ENCODE assay signal across 1 cellular context in the genomic region with DNA sequence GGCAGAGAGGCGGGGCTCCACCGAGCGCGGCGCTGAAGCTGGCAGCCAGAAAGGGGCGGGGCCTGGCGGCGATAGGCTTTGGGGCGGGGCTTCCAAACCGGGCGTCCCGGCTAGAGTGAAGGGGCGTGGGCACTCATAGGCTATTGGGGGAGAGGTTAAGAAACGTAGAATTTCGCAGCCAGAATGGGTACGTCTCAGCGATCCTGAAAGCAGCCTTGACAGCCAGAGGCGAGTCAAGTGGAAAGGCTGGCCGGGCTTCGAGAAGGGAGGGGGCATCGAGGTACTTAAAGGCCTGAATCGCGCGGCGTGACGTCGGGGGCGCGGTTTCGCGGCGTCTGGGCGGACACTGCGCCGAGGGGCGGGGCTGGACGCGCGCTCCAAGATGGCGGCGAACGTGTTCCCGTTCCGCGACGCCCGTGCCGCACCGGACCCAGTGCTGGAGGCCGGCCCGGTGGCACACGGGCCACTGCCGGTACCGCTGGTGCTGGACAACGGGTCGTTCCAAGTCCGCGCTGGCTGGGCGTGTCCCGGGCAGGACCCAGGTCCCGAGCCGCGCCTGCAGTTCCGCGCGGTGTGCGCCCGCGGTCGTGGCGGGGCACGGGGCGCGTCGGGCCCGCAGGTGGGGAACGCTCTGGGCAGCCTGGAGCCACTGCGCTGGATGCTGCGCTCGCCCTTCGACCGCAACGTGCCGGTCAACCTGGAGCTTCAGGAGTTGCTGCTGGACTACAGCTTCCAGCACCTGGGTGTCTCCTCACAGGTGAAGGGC.
TF ChIP-seq lines count a peak whose summit lies in the region.

A gene (plus strand): TSS at position 364 of the 766 bp plus-strand sequence. CDS start 19 bp downstream, at position 383.

TF ChIP-seq in K562, 482 proteins besides CTCF, POLR2A, EP300 and RAD21 (continued from another document and continues in another):
- TF ChIP-seq, protein P1, sequence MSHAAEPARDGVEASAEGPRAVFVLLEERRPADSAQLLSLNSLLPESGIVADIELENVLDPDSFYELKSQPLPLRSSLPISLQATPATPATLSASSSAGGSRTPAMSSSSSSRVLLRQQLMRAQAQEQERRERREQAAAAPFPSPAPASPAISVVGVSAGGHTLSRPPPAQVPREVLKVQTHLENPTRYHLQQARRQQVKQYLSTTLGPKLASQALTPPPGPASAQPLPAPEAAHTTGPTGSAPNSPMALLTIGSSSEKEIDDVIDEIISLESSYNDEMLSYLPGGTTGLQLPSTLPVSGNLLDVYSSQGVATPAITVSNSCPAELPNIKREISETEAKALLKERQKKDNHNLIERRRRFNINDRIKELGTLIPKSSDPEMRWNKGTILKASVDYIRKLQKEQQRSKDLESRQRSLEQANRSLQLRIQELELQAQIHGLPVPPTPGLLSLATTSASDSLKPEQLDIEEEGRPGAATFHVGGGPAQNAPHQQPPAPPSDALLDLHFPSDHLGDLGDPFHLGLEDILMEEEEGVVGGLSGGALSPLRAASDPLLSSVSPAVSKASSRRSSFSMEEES (CRISPR knock-in tag; IDR thresholded peaks at IDR 0.05): no peak
- TF ChIP-seq ZNF121 (CRISPR knock-in tag; conservative IDR thresholded peaks at IDR 0.05) (no peak), ZFX (CRISPR knock-in tag; IDR thresholded peaks at IDR 0.05) (peak; percentile 73), KLF6 (CRISPR knock-in tag; IDR thresholded peaks at IDR 0.05; ENCODE audit: borderline replicate concordance) (no peak), ZFP1 (CRISPR knock-in tag; IDR thresholded peaks at IDR 0.05) (no peak), COPS2 (conservative IDR thresholded peaks at IDR 0.05) (no peak), MAFK (IDR thresholded peaks at IDR 0.05; ENCODE audit: low read length) (no peak), TBL1XR1 (IDR thresholded peaks at IDR 0.05; ENCODE audit: low read length in 2 of 2) (no peak), SETDB1 (IDR thresholded peaks at IDR 0.05; ENCODE audit: low read length) (no peak), ZBED1 (IDR thresholded peaks at IDR 0.05) (no peak), RB1 (IDR thresholded peaks at IDR 0.05; ENCODE audit: low read depth) (peak; percentile 75), ZNF354B (CRISPR knock-in tag; IDR thresholded peaks at IDR 0.05) (no peak), ZNF79 (CRISPR knock-in tag; IDR thresholded peaks at IDR 0.05; ENCODE audit: low read depth) (no peak), BDP1 (IDR thresholded peaks at IDR 0.05; ENCODE audit: insufficient read depth, insufficient read length) (no peak), MYNN (IDR thresholded peaks at IDR 0.05) (no peak), MYNN (CRISPR knock-in tag; IDR thresholded peaks at IDR 0.05) (no peak), FUS (optimal IDR thresholded peaks at IDR 0.05; ENCODE audit: low read depth, low read length) (no peak), PTBP1 (IDR thresholded peaks at IDR 0.05; ENCODE audit: low read depth, low read length) (no peak), NRF1 (conservative IDR thresholded peaks at IDR 0.05 in 1 of 2, IDR thresholded peaks at IDR 0.05 in 1 of 2) (peak; percentile 74 to 76), SRSF9 (IDR thresholded peaks at IDR 0.05; ENCODE audit: borderline replicate concordance, low read depth, low read length) (no peak), ILF3 (IDR thresholded peaks at IDR 0.05; ENCODE audit: borderline replicate concordance) (no peak), MYBL2 (IDR thresholded peaks at IDR 0.05; ENCODE audit: low read depth) (no peak), MYBL2 (CRISPR knock-in tag; IDR thresholded peaks at IDR 0.05; ENCODE audit: borderline replicate concordance) (no peak), SMARCA4 (IDR thresholded peaks at IDR 0.05) (no peak), ZNF780A (CRISPR knock-in tag; IDR thresholded peaks at IDR 0.05) (no peak), SLC30A9 (CRISPR knock-in tag; IDR thresholded peaks at IDR 0.05) (no peak), TARDBP (IDR thresholded peaks at IDR 0.05) (no peak; the same call in 1 of the 2 replicates), TAL1 (IDR thresholded peaks at IDR 0.05) (no peak)
- TF ChIP-seq, protein P2, sequence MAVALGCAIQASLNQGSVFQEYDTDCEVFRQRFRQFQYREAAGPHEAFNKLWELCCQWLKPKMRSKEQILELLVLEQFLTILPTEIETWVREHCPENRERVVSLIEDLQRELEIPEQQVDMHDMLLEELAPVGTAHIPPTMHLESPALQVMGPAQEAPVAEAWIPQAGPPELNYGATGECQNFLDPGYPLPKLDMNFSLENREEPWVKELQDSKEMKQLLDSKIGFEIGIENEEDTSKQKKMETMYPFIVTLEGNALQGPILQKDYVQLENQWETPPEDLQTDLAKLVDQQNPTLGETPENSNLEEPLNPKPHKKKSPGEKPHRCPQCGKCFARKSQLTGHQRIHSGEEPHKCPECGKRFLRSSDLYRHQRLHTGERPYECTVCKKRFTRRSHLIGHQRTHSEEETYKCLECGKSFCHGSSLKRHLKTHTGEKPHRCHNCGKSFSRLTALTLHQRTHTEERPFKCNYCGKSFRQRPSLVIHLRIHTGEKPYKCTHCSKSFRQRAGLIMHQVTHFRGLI (CRISPR knock-in tag; IDR thresholded peaks at IDR 0.05): no peak
- TF ChIP-seq, protein P3, sequence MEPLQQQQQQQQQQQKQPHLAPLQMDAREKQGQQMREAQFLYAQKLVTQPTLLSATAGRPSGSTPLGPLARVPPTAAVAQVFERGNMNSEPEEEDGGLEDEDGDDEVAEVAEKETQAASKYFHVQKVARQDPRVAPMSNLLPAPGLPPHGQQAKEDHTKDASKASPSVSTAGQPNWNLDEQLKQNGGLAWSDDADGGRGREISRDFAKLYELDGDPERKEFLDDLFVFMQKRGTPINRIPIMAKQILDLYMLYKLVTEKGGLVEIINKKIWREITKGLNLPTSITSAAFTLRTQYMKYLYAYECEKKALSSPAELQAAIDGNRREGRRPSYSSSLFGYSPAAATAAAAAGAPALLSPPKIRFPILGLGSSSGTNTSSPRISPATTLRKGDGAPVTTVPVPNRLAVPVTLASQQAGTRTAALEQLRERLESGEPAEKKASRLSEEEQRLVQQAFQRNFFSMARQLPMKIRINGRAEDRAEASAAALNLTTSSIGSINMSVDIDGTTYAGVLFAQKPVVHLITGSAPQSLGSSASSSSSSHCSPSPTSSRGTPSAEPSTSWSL (CRISPR knock-in tag; IDR thresholded peaks at IDR 0.05; ENCODE audit: borderline replicate concordance): no peak
- TF ChIP-seq, protein P4, sequence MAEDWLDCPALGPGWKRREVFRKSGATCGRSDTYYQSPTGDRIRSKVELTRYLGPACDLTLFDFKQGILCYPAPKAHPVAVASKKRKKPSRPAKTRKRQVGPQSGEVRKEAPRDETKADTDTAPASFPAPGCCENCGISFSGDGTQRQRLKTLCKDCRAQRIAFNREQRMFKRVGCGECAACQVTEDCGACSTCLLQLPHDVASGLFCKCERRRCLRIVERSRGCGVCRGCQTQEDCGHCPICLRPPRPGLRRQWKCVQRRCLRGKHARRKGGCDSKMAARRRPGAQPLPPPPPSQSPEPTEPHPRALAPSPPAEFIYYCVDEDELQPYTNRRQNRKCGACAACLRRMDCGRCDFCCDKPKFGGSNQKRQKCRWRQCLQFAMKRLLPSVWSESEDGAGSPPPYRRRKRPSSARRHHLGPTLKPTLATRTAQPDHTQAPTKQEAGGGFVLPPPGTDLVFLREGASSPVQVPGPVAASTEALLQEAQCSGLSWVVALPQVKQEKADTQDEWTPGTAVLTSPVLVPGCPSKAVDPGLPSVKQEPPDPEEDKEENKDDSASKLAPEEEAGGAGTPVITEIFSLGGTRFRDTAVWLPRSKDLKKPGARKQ (CRISPR knock-in tag; IDR thresholded peaks at IDR 0.05): no peak
- TF ChIP-seq, protein P5, sequence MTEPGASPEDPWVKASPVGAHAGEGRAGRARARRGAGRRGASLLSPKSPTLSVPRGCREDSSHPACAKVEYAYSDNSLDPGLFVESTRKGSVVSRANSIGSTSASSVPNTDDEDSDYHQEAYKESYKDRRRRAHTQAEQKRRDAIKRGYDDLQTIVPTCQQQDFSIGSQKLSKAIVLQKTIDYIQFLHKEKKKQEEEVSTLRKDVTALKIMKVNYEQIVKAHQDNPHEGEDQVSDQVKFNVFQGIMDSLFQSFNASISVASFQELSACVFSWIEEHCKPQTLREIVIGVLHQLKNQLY (CRISPR knock-in tag; conservative IDR thresholded peaks at IDR 0.05): no peak
- TF ChIP-seq, protein P6, sequence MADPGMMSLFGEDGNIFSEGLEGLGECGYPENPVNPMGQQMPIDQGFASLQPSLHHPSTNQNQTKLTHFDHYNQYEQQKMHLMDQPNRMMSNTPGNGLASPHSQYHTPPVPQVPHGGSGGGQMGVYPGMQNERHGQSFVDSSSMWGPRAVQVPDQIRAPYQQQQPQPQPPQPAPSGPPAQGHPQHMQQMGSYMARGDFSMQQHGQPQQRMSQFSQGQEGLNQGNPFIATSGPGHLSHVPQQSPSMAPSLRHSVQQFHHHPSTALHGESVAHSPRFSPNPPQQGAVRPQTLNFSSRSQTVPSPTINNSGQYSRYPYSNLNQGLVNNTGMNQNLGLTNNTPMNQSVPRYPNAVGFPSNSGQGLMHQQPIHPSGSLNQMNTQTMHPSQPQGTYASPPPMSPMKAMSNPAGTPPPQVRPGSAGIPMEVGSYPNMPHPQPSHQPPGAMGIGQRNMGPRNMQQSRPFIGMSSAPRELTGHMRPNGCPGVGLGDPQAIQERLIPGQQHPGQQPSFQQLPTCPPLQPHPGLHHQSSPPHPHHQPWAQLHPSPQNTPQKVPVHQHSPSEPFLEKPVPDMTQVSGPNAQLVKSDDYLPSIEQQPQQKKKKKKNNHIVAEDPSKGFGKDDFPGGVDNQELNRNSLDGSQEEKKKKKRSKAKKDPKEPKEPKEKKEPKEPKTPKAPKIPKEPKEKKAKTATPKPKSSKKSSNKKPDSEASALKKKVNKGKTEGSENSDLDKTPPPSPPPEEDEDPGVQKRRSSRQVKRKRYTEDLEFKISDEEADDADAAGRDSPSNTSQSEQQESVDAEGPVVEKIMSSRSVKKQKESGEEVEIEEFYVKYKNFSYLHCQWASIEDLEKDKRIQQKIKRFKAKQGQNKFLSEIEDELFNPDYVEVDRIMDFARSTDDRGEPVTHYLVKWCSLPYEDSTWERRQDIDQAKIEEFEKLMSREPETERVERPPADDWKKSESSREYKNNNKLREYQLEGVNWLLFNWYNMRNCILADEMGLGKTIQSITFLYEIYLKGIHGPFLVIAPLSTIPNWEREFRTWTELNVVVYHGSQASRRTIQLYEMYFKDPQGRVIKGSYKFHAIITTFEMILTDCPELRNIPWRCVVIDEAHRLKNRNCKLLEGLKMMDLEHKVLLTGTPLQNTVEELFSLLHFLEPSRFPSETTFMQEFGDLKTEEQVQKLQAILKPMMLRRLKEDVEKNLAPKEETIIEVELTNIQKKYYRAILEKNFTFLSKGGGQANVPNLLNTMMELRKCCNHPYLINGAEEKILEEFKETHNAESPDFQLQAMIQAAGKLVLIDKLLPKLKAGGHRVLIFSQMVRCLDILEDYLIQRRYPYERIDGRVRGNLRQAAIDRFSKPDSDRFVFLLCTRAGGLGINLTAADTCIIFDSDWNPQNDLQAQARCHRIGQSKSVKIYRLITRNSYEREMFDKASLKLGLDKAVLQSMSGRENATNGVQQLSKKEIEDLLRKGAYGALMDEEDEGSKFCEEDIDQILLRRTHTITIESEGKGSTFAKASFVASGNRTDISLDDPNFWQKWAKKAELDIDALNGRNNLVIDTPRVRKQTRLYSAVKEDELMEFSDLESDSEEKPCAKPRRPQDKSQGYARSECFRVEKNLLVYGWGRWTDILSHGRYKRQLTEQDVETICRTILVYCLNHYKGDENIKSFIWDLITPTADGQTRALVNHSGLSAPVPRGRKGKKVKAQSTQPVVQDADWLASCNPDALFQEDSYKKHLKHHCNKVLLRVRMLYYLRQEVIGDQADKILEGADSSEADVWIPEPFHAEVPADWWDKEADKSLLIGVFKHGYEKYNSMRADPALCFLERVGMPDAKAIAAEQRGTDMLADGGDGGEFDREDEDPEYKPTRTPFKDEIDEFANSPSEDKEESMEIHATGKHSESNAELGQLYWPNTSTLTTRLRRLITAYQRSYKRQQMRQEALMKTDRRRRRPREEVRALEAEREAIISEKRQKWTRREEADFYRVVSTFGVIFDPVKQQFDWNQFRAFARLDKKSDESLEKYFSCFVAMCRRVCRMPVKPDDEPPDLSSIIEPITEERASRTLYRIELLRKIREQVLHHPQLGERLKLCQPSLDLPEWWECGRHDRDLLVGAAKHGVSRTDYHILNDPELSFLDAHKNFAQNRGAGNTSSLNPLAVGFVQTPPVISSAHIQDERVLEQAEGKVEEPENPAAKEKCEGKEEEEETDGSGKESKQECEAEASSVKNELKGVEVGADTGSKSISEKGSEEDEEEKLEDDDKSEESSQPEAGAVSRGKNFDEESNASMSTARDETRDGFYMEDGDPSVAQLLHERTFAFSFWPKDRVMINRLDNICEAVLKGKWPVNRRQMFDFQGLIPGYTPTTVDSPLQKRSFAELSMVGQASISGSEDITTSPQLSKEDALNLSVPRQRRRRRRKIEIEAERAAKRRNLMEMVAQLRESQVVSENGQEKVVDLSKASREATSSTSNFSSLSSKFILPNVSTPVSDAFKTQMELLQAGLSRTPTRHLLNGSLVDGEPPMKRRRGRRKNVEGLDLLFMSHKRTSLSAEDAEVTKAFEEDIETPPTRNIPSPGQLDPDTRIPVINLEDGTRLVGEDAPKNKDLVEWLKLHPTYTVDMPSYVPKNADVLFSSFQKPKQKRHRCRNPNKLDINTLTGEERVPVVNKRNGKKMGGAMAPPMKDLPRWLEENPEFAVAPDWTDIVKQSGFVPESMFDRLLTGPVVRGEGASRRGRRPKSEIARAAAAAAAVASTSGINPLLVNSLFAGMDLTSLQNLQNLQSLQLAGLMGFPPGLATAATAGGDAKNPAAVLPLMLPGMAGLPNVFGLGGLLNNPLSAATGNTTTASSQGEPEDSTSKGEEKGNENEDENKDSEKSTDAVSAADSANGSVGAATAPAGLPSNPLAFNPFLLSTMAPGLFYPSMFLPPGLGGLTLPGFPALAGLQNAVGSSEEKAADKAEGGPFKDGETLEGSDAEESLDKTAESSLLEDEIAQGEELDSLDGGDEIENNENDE (IDR thresholded peaks at IDR 0.05; ENCODE audit: low read depth, low read length): no peak
- TF ChIP-seq, protein P7, sequence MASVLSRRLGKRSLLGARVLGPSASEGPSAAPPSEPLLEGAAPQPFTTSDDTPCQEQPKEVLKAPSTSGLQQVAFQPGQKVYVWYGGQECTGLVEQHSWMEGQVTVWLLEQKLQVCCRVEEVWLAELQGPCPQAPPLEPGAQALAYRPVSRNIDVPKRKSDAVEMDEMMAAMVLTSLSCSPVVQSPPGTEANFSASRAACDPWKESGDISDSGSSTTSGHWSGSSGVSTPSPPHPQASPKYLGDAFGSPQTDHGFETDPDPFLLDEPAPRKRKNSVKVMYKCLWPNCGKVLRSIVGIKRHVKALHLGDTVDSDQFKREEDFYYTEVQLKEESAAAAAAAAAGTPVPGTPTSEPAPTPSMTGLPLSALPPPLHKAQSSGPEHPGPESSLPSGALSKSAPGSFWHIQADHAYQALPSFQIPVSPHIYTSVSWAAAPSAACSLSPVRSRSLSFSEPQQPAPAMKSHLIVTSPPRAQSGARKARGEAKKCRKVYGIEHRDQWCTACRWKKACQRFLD (CRISPR knock-in tag; IDR thresholded peaks at IDR 0.05): no peak
- TF ChIP-seq, protein P8, sequence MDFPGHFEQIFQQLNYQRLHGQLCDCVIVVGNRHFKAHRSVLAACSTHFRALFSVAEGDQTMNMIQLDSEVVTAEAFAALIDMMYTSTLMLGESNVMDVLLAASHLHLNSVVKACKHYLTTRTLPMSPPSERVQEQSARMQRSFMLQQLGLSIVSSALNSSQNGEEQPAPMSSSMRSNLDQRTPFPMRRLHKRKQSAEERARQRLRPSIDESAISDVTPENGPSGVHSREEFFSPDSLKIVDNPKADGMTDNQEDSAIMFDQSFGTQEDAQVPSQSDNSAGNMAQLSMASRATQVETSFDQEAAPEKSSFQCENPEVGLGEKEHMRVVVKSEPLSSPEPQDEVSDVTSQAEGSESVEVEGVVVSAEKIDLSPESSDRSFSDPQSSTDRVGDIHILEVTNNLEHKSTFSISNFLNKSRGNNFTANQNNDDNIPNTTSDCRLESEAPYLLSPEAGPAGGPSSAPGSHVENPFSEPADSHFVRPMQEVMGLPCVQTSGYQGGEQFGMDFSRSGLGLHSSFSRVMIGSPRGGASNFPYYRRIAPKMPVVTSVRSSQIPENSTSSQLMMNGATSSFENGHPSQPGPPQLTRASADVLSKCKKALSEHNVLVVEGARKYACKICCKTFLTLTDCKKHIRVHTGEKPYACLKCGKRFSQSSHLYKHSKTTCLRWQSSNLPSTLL (IDR thresholded peaks at IDR 0.05): no peak
